23 cellular contexts compared by ENCODE assay signal in genomic region chr22:50078761-50079160, GRCh38. TPM values are rescaled to one million over a fixed set of nuclear protein-coding genes. Genes with fewer than 3 reads are reported as not detected.
"Had no signal": no experiment of that assay in that cellular context is flagged by ENCODE, and none has a peak within 500 bp of the region (broad histone marks: within the 10 kb centered on the region; RNA-seq: fewer than 3 reads in every experiment).

No MANE protein-coding gene starts in this region.

- H3K4me1 Mint-ChIP-seq: activated CD4-positive, alpha-beta T cell treated with anti-CD3 and anti-CD28 coated beads, Interleukin-2, amount 10 ng/mL, durations not matched to agents 7 days and 5 days; activated naive CD4-positive, alpha-beta T cell treated with anti-CD3 and anti-CD28 coated beads, Interleukin-2, amount 10 ng/mL, durations not matched to agents 7 days and 5 days; activated naive CD8-positive, alpha-beta T cell treated with anti-CD3 and anti-CD28 coated beads, Interleukin-2, amount 50 U/mL, for 24 hours had no signal

- H3K4me3 ChIP-seq: esophagus muscularis mucosa, lung, sigmoid colon, thyroid gland had no signal

- H3K4me1 ChIP-seq: esophagus muscularis mucosa, sigmoid colon, thyroid gland had no signal

- H3K27me3 Mint-ChIP-seq: activated CD4-positive, alpha-beta T cell treated with anti-CD3 and anti-CD28 coated beads, Interleukin-2, amount 10 ng/mL, durations not matched to agents 7 days and 5 days; activated naive CD8-positive, alpha-beta T cell treated with anti-CD3 and anti-CD28 coated beads, Interleukin-2, amount 50 U/mL, for 24 hours had no signal

- H3K36me3 Mint-ChIP-seq: activated naive CD4-positive, alpha-beta T cell treated with anti-CD3 and anti-CD28 coated beads, Interleukin-2, amount 10 ng/mL, durations not matched to agents 7 days and 5 days; T-cell had no signal

- H3K4me3 Mint-ChIP-seq: activated CD4-positive, alpha-beta T cell treated with anti-CD3 and anti-CD28 coated beads, Interleukin-2, amount 10 ng/mL, durations not matched to agents 7 days and 5 days; activated CD8-positive, alpha-beta T cell treated with anti-CD3 and anti-CD28 coated beads, Interleukin-2, amount 10 ng/mL, durations not matched to agents 7 days and 5 days; activated naive CD4-positive, alpha-beta T cell treated with anti-CD3 and anti-CD28 coated beads, Interleukin-2, amount 10 ng/mL, durations not matched to agents 7 days and 5 days; activated naive CD8-positive, alpha-beta T cell treated with anti-CD3 and anti-CD28 coated beads, Interleukin-2, amount 50 U/mL, for 24 hours; activated T-cell treated with anti-CD3 and anti-CD28 coated beads, Interleukin-2, amount 50 U/mL, for 4 hours; nephron; T-cell had no signal

- H3K27me3 ChIP-seq: brain microvascular endothelial cell, thyroid gland had no signal

- ATAC-seq: activated CD8-positive, alpha-beta T cell treated with anti-CD3 and anti-CD28 coated beads, Interleukin-2, amount 10 ng/mL, durations not matched to agents 7 days and 5 days; activated naive CD8-positive, alpha-beta T cell treated with anti-CD3 and anti-CD28 coated beads, Interleukin-2, amount 50 U/mL, for 24 hours; activated T-cell treated with anti-CD3 and anti-CD28 coated beads, Interleukin-2, amount 50 U/mL, for 4 hours; left cardiac atrium; T-cell had no signal

- H3K27ac ChIP-seq: brain microvascular endothelial cell, esophagus muscularis mucosa, sigmoid colon, thyroid gland had no signal

- H3K9me3 ChIP-seq: esophagus muscularis mucosa, sigmoid colon, thyroid gland had no signal

- H3K27ac Mint-ChIP-seq: activated CD4-positive, alpha-beta T cell treated with anti-CD3 and anti-CD28 coated beads, Interleukin-2, amount 10 ng/mL, durations not matched to agents 7 days and 5 days; activated CD8-positive, alpha-beta T cell treated with anti-CD3 and anti-CD28 coated beads, Interleukin-2, amount 10 ng/mL, durations not matched to agents 7 days and 5 days; activated naive CD4-positive, alpha-beta T cell treated with anti-CD3 and anti-CD28 coated beads, Interleukin-2, amount 10 ng/mL, durations not matched to agents 7 days and 5 days; activated naive CD8-positive, alpha-beta T cell treated with anti-CD3 and anti-CD28 coated beads, Interleukin-2, amount 50 U/mL, for 24 hours; T-cell had no signal

- H3K9me3 Mint-ChIP-seq: activated CD4-positive, alpha-beta T cell treated with anti-CD3 and anti-CD28 coated beads, Interleukin-2, amount 10 ng/mL, durations not matched to agents 7 days and 5 days; activated naive CD4-positive, alpha-beta T cell treated with anti-CD3 and anti-CD28 coated beads, Interleukin-2, amount 10 ng/mL, durations not matched to agents 7 days and 5 days; activated naive CD8-positive, alpha-beta T cell treated with anti-CD3 and anti-CD28 coated beads, Interleukin-2, amount 50 U/mL, for 24 hours; activated T-cell treated with anti-CD3 and anti-CD28 coated beads, Interleukin-2, amount 50 U/mL, for 4 hours; nephron; T-cell had no signal

- H3K36me3 ChIP-seq: brain microvascular endothelial cell, esophagus muscularis mucosa, sigmoid colon, thyroid gland had no signal

- DNase-seq: activated CD4-positive, alpha-beta T cell treated with anti-CD3 and anti-CD28 coated beads, Interleukin-2, amount 10 ng/mL, durations not matched to agents 7 days and 5 days; activated CD8-positive, alpha-beta T cell treated with anti-CD3 and anti-CD28 coated beads, Interleukin-2, amount 10 ng/mL, durations not matched to agents 7 days and 5 days; activated effector memory CD4-positive, alpha-beta T cell treated with Interleukin-2 at 50 U/mL for 16 hours; activated naive CD4-positive, alpha-beta T cell treated with anti-CD3 and anti-CD28 coated beads, Interleukin-2, amount 10 ng/mL, durations not matched to agents 7 days and 5 days; activated naive CD8-positive, alpha-beta T cell treated with anti-CD3 and anti-CD28 coated beads, Interleukin-2, amount 50 U/mL, for 24 hours; activated T-cell treated with anti-CD3 and anti-CD28 coated beads, Interleukin-2, amount 50 U/mL, for 4 hours; anterior cingulate cortex; brain microvascular endothelial cell; cerebellar nuclear complex; effector CD4-positive, alpha-beta T cell; left cardiac atrium; sigmoid colon; stimulated activated CD4-positive, alpha-beta T cell treated with anti-CD3 and anti-CD28 coated beads, Interleukin-12 subunit alpha, Interleukin-12 subunit beta, amount 100 ng/mL, for 4 hours; stimulated activated CD4-positive, alpha-beta T cell treated with anti-CD3 and anti-CD28 coated beads, Interleukin-1b, Interleukin-23, amount 100 ng/mL, for 48 hours; stimulated activated CD8-positive, alpha-beta memory T cell treated with anti-CD3 and anti-CD28 coated beads, Interleukin-4, amount 100 ng/mL, for 48 hours; stimulated activated naive CD4-positive, alpha-beta T cell treated with Interleukin-2 at 50 U/mL for 16 hours; T-cell; thyroid gland had no signal

RNA-seq across cellular contexts. Expression of gene MLC1, which starts 6.5 kb away (rescaled TPM):
- total RNA-seq: renal cortical epithelial cell had no signal

RNA-seq across cellular contexts. Expression of gene MOV10L1, which starts 11.0 kb away (rescaled TPM):
- total RNA-seq: activated CD4-positive, alpha-beta T cell treated with anti-CD3 and anti-CD28 coated beads, Interleukin-2, amount 10 ng/mL, durations not matched to agents 7 days and 5 days; activated CD8-positive, alpha-beta T cell treated with anti-CD3 and anti-CD28 coated beads, Interleukin-2, amount 10 ng/mL, durations not matched to agents 7 days and 5 days; activated T-cell treated with anti-CD3 and anti-CD28 coated beads, Interleukin-2, amount 50 U/mL, for 4 hours; renal cortical epithelial cell had no signal

RNA-seq across cellular contexts. Expression of gene TTLL8, which starts 20.7 kb away (rescaled TPM):
- total RNA-seq: activated CD4-positive, alpha-beta T cell treated with anti-CD3 and anti-CD28 coated beads, Interleukin-2, amount 10 ng/mL, durations not matched to agents 7 days and 5 days; activated CD8-positive, alpha-beta T cell treated with anti-CD3 and anti-CD28 coated beads, Interleukin-2, amount 10 ng/mL, durations not matched to agents 7 days and 5 days; activated T-cell treated with anti-CD3 and anti-CD28 coated beads, Interleukin-2, amount 50 U/mL, for 4 hours; esophagus muscularis mucosa; left cardiac atrium; lung; renal cortical epithelial cell; sigmoid colon; subcutaneous adipose tissue; T-cell; thyroid gland had no signal
- polyA plus RNA-seq: lung, sigmoid colon had no signal
